1 cellular context compared by ENCODE assay signal in the genomic region with DNA sequence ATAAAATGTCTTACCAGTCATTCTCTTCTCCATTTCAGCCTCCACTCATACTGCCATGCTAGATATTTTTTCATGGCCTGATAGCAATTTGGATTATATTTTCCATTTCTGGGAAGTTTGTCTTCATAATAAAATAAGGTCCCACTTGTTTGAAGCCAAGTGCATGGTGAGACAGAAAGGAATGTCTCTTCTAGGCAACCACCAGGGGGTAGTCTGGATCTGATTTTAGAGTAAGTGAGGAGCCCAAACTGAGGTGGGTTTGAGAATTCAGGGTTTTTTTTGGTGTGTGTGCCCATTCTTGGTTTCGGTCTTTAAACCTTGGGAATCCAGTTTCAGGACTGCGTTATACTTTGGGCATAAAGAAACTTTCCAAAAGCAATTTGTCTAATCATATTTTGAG.
TF ChIP-seq lines count a peak whose summit lies in the region.

No MANE protein-coding gene starts in this region.

TF ChIP-seq in GM23338, 12 proteins besides CTCF, POLR2A, EP300 and RAD21 (continued from another document):
- TF ChIP-seq, protein P1, sequence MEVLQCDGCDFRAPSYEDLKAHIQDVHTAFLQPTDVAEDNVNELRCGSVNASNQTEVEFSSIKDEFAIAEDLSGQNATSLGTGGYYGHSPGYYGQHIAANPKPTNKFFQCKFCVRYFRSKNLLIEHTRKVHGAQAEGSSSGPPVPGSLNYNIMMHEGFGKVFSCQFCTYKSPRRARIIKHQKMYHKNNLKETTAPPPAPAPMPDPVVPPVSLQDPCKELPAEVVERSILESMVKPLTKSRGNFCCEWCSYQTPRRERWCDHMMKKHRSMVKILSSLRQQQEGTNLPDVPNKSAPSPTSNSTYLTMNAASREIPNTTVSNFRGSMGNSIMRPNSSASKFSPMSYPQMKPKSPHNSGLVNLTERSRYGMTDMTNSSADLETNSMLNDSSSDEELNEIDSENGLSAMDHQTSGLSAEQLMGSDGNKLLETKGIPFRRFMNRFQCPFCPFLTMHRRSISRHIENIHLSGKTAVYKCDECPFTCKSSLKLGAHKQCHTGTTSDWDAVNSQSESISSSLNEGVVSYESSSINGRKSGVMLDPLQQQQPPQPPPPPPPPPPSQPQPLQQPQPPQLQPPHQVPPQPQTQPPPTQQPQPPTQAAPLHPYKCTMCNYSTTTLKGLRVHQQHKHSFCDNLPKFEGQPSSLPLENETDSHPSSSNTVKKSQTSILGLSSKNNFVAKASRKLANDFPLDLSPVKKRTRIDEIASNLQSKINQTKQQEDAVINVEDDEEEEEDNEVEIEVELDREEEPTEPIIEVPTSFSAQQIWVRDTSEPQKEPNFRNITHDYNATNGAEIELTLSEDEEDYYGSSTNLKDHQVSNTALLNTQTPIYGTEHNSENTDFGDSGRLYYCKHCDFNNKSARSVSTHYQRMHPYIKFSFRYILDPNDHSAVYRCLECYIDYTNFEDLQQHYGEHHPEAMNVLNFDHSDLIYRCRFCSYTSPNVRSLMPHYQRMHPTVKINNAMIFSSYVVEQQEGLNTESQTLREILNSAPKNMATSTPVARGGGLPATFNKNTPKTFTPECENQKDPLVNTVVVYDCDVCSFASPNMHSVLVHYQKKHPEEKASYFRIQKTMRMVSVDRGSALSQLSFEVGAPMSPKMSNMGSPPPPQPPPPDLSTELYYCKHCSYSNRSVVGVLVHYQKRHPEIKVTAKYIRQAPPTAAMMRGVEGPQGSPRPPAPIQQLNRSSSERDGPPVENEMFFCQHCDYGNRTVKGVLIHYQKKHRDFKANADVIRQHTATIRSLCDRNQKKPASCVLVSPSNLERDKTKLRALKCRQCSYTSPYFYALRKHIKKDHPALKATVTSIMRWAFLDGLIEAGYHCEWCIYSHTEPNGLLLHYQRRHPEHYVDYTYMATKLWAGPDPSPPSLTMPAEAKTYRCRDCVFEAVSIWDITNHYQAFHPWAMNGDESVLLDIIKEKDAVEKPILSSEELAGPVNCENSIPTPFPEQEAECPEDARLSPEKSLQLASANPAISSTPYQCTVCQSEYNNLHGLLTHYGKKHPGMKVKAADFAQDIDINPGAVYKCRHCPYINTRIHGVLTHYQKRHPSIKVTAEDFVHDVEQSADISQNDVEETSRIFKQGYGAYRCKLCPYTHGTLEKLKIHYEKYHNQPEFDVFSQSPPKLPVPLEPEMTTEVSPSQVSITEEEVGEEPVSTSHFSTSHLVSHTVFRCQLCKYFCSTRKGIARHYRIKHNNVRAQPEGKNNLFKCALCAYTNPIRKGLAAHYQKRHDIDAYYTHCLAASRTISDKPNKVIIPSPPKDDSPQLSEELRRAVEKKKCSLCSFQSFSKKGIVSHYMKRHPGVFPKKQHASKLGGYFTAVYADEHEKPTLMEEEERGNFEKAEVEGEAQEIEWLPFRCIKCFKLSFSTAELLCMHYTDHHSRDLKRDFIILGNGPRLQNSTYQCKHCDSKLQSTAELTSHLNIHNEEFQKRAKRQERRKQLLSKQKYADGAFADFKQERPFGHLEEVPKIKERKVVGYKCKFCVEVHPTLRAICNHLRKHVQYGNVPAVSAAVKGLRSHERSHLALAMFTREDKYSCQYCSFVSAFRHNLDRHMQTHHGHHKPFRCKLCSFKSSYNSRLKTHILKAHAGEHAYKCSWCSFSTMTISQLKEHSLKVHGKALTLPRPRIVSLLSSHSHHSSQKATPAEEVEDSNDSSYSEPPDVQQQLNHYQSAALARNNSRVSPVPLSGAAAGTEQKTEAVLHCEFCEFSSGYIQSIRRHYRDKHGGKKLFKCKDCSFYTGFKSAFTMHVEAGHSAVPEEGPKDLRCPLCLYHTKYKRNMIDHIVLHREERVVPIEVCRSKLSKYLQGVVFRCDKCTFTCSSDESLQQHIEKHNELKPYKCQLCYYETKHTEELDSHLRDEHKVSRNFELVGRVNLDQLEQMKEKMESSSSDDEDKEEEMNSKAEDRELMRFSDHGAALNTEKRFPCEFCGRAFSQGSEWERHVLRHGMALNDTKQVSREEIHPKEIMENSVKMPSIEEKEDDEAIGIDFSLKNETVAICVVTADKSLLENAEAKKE (CRISPR knock-in tag; IDR thresholded peaks at IDR 0.05): no peak
- no peak for TF ChIP-seq EZH2 (IDR thresholded peaks at IDR 0.05; ENCODE audit: low read depth, unreplicated experiment)
- no peak for TF ChIP-seq EZH2phosphoT487 (IDR thresholded peaks at IDR 0.05; ENCODE audit: unreplicated experiment)
- no peak for TF ChIP-seq ZNF331 (CRISPR knock-in tag; IDR thresholded peaks at IDR 0.05; ENCODE audit: low read depth)
- TF ChIP-seq JUNB (IDR thresholded peaks at IDR 0.05; ENCODE audit: unreplicated experiment): no peak
- no peak for TF ChIP-seq STAT1 (IDR thresholded peaks at IDR 0.05; ENCODE audit: unreplicated experiment)
